ENCODE assay signal across 8 cellular contexts in the genomic region with DNA sequence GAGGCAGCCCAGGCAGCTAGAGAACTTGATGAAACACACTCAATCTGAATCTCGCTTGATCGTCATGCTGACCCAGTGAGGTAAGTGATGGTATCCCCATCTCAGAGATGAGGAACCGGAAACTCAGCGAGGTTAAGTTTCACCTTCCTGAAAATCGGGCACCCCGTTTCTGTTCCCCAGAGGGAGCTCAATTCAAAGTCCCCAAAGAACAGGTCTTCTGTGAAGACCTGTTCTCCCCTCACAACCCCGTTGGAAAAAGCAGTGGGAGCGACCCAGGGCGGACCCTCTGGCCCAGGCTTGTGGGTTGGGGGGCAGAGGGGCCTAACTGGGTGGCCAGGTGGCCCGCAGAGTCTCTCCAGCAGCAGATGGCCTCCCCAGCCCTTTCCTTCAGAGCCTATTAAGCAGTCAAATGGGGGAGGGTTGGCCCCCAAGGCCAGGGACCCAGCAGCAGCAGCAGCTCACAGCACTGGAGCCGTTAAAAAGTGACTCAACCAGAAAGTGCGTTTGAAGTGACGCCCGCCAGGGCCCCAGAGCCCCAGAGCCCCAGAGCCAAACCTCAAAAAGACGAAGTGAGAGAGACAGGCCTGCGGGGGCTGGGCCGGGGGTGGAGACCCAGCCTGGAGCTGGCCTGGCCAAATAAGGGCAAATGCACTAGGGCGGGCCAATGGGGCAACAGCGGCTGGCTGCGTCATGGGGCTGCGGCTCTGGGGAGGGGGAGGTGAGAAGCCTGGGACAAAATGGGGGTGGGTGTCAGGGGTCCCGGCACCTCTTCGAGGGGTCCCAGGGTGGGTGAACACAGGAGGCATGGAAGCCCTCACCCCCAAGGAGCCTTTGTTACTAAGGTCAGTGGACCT. TPM values are rescaled to one million over a fixed set of nuclear protein-coding genes. Genes with fewer than 3 reads are reported as not detected.
A peak's percentile ranks its signal among the peaks of the same experiment; 100 is the strongest.
DNase-seq lines count a peak whose midpoint lies in the region; ATAC-seq and FAIRE-seq lines count a peak whose summit lies in the region.

No MANE protein-coding gene starts in this region.

- no peaks in the 10 kb centered on the region for H3K36me3 ChIP-seq in small intestine (ENCODE audit: control insufficient read depth in 2 of 2, insufficient read depth in 2 of 2, low read length in 2 of 2)

- no peaks in the 10 kb centered on the region for H3K27me3 ChIP-seq in small intestine (ENCODE audit: control insufficient read depth in 2 of 2, insufficient read depth in 2 of 2, low read length in 2 of 2)

- no peaks in the 10 kb centered on the region for H3K9me3 Mint-ChIP-seq in activated naive CD8-positive, alpha-beta T cell (ENCODE audit: low read depth)

- H3K4me3 ChIP-seq in small intestine (ENCODE audit: low read depth in 1 of 2, low read length in 2 of 2), result peak overlapping the region; percentile 4 to 27

- peak overlapping the region; percentile 75 to 98 for H3K27ac ChIP-seq in small intestine (ENCODE audit: low read depth in 1 of 2, low read length in 1 of 2)

- peaks cover 7% of the 10 kb centered on the region for H3K36me3 Mint-ChIP-seq in activated naive CD8-positive, alpha-beta T cell

- 17 to 25% (median 18%) methylated on average over 23 of the region's 23 CpGs for WGBS in small intestine, 3 donors

- no peaks in the 10 kb centered on the region for H3K27me3 Mint-ChIP-seq in activated naive CD8-positive, alpha-beta T cell

- peak; percentile 86 for DNase-seq in SK-N-DZ (ENCODE audit: low spot score)
- DNase-seq in hepatic stellate cell (ENCODE audit: low spot score), result peak; percentile 71
- peak; percentile 70 for DNase-seq in small intestine
- DNase-seq in NCI-H510A (lab: John Stamatoyannopoulos, UW), result no peak
- no peak for DNase-seq in NCI-H345 (lab: John Stamatoyannopoulos, UW)

- peaks cover 68% of the 10 kb centered on the region for H3K4me1 Mint-ChIP-seq in activated naive CD8-positive, alpha-beta T cell (ENCODE audit: low read depth)

- peak overlapping the region; percentile 98 for H3K27ac Mint-ChIP-seq in activated naive CD8-positive, alpha-beta T cell

- peak overlapping the region; percentile 99 for H3K4me3 Mint-ChIP-seq in activated naive CD8-positive, alpha-beta T cell

- ATAC-seq in GM18907 (IDR thresholded peaks at IDR 0.05; ENCODE audit: unreplicated experiment) (peak; percentile 51), HG03095 (IDR thresholded peaks at IDR 0.05; ENCODE audit: unreplicated experiment) (peak; percentile 52)

- H3K4me1 ChIP-seq in small intestine (ENCODE audit: control insufficient read depth in 2 of 2, insufficient read depth in 1 of 2, low read depth in 1 of 2, low read length in 1 of 2), result peaks cover 0 to 4% of the 10 kb centered on the region in 2 donors

- H3K9me3 ChIP-seq in small intestine (ENCODE audit: control insufficient read depth, low read depth), result no peaks in the 10 kb centered on the region

- FAIRE-seq in small intestine (lab: Jason Lieb, UNC), result no peak

RNA-seq across cellular contexts. Expression of a gene that starts 9.2 kb away (rescaled TPM):
- 11.4 and 23.2 TPM in 2 replicates for polyA plus RNA-seq in SK-N-DZ (2014; cell fraction: cytosol; rRNA removed)
- 65.5 and 69.6 TPM in 2 replicates for polyA plus RNA-seq in SK-N-DZ (2014; cell fraction: nucleus; rRNA removed)
- polyA plus RNA-seq in small intestine, result 1 to 10 TPM in 2 of 3 donors, under 1 TPM in 1; 0.89 to 3.1 (median 2.2) TPM

RNA-seq across cellular contexts. Expression of a gene that starts 14.2 kb away (rescaled TPM):
- 215 and 376 TPM in 2 replicates for polyA plus RNA-seq in SK-N-DZ (2014; cell fraction: cytosol; rRNA removed)
- polyA plus RNA-seq in SK-N-DZ (2014; cell fraction: nucleus; rRNA removed), result 80.2 and 156 TPM in 2 replicates
- 10 to 100 TPM; 70.3 to 79.8 (median 79.6) TPM for polyA plus RNA-seq in small intestine

RNA-seq across cellular contexts. Expression of a gene that starts 57.1 kb away (rescaled TPM):
- 0.38 and 0.44 TPM in 2 replicates for polyA plus RNA-seq in SK-N-DZ (2014; cell fraction: cytosol; rRNA removed)
- polyA plus RNA-seq in SK-N-DZ (2014; cell fraction: nucleus; rRNA removed), result 0.33 and 0.51 TPM in 2 replicates
- polyA plus RNA-seq in small intestine, result under 1 TPM in 1 of 3 donors, not detected in 2; 0.12 TPM

Comparison
In these comparisons a context has a peak if more than half of its experiments do, and no peak if none do; other contexts are left out.
1. DNase-seq: peak in SK-N-DZ (single experiment), hepatic stellate cell (single experiment) and small intestine (single experiment); none in NCI-H510A (single experiment) and NCI-H345 (single experiment).